ENCODE assay signal across 8 cellular contexts in genomic region chrX:40169193-40170086, GRCh38.
A peak's percentile ranks its signal among the peaks of the same experiment; 100 is the strongest.
DNase-seq lines count a peak whose midpoint lies in the region; ATAC-seq and TF ChIP-seq lines count a peak whose summit lies in the region.

No MANE protein-coding gene starts in this region.

- peaks cover 6% of the 10 kb centered on the region; the same call in 1 of the 2 replicates for H3F3A ChIP-seq in GM23248 (ENCODE audit: insufficient read depth)

- H3K4me1 ChIP-seq in mucosa of stomach (ENCODE audit: control insufficient read depth, insufficient read depth, low read length) (peaks cover 46% of the 10 kb centered on the region), GM23248 (ENCODE audit: insufficient read depth) (peaks cover 21% of the 10 kb centered on the region)

- H4K20me1 ChIP-seq in GM23248 (ENCODE audit: insufficient read depth), result no peaks in the 10 kb centered on the region

- H3K27me3 ChIP-seq in mucosa of stomach (ENCODE audit: control insufficient read depth, insufficient read depth, low read length) (peaks cover 4% of the 10 kb centered on the region), GM23248 (replicated peaks; ENCODE audit: insufficient read depth) (no peaks in the 10 kb centered on the region)

- 92 to 93% methylated on average over 27 to 34 of the region's 44 CpGs for WGBS in GM23248 (ENCODE audit: low coverage in 1 of 2, low lambda C conversion rate in 2 of 2, missing lambda C conversion rate in 2 of 2), 2 experiments

- no peaks in the 10 kb centered on the region for H3K36me3 ChIP-seq in mucosa of stomach (ENCODE audit: control insufficient read depth, insufficient read depth, low read length)
- H3K36me3 ChIP-seq in GM23248 (ENCODE audit: low read depth), result no peaks in the 10 kb centered on the region

- in situ Hi-C loops in GM23248 (cut with MboI), result no loop called here

- H3K9ac ChIP-seq in mucosa of stomach (ENCODE audit: low read length) (peak overlapping the region; percentile 25), GM23248 (no peak overlapping the region)

- H3K4me1 Mint-ChIP-seq in stimulated activated naive CD8-positive, alpha-beta T cell treated with anti-CD3 and anti-CD28 coated beads, Interleukin-15, amount 100 ng/mL, for 72 hours, result peaks cover 57% of the 10 kb centered on the region

- H3K9me2 ChIP-seq in GM23248 (ENCODE audit: insufficient read depth), result no peaks in the 10 kb centered on the region

- H3K27ac Mint-ChIP-seq in stimulated activated naive CD8-positive, alpha-beta T cell treated with anti-CD3 and anti-CD28 coated beads, Interleukin-15, amount 100 ng/mL, for 72 hours, result peak overlapping the region; percentile 98 to 99

- H3K79me2 ChIP-seq in GM23248 (ENCODE audit: insufficient read depth), result no peaks in the 10 kb centered on the region

- no peaks in the 10 kb centered on the region for H3K9me3 Mint-ChIP-seq in stimulated activated naive CD8-positive, alpha-beta T cell treated with anti-CD3 and anti-CD28 coated beads, Interleukin-15, amount 100 ng/mL, for 72 hours

- no peak overlapping the region for H3K4me2 ChIP-seq in GM23248 (ENCODE audit: unreplicated experiment)

- H2AFZ ChIP-seq in GM23248, result no peak overlapping the region

- no peaks in the 10 kb centered on the region for H3K27me3 Mint-ChIP-seq in stimulated activated naive CD8-positive, alpha-beta T cell treated with anti-CD3 and anti-CD28 coated beads, Interleukin-15, amount 100 ng/mL, for 72 hours

- peak; percentile 27; the same call in 1 of the 2 replicates for TF ChIP-seq CTCF in WI38 (IDR thresholded peaks at IDR 0.05; ENCODE audit: low read depth, low read length)

- H3K27ac ChIP-seq in GM23248, result no peak overlapping the region

- peak overlapping the region; percentile 94 to 95 for H3K4me3 Mint-ChIP-seq in stimulated activated naive CD8-positive, alpha-beta T cell treated with anti-CD3 and anti-CD28 coated beads, Interleukin-15, amount 100 ng/mL, for 72 hours

- peak; percentile 70 for ATAC-seq in HG02610 (IDR thresholded peaks at IDR 0.05; ENCODE audit: unreplicated experiment)
- peak; percentile 64 for ATAC-seq in stimulated activated naive CD8-positive, alpha-beta T cell treated with anti-CD3 and anti-CD28 coated beads, Interleukin-15, amount 100 ng/mL, for 72 hours

- DNase-seq in GF-D8 (lab: John Stamatoyannopoulos, UW) (peak; percentile 20), NCI-H2107 (lab: John Stamatoyannopoulos, UW) (peak; percentile 35), cerebellar cortex (ENCODE audit: low spot score) (peak; percentile 63), GM23248 (no peak)
- DNase-seq in stimulated activated naive CD8-positive, alpha-beta T cell treated with anti-CD3 and anti-CD28 coated beads, Interleukin-15, amount 100 ng/mL, for 72 hours, result peak; percentile 73 to 88

- no peak overlapping the region for H3K4me3 ChIP-seq in WI38 (ENCODE audit: low read depth, low read length)
- H3K4me3 ChIP-seq in mucosa of stomach (ENCODE audit: low read length), result no peak overlapping the region
- no peak overlapping the region for H3K4me3 ChIP-seq in GM23248

- H3K9me3 ChIP-seq in mucosa of stomach (ENCODE audit: control insufficient read depth, low read length) (no peaks in the 10 kb centered on the region), GM23248 (ENCODE audit: low read depth) (no peaks in the 10 kb centered on the region)
